In genomic region chr15:51132384-51133139, GRCh38 we compare ENCODE assay signal across 8 cellular contexts.
A peak's percentile ranks its signal among the peaks of the same experiment; 100 is the strongest.
DNase-seq lines count a peak whose midpoint lies in the region; ATAC-seq, FAIRE-seq and TF ChIP-seq lines count a peak whose summit lies in the region.

No MANE protein-coding gene starts in this region.

- no peaks in the 10 kb centered on the region for H3K9me3 Mint-ChIP-seq in stimulated activated effector memory CD8-positive, alpha-beta T cell treated with anti-CD3 and anti-CD28 coated beads, Interleukin-12 subunit alpha, Interleukin-12 subunit beta, amount 100 ng/mL, for 72 hours

- FAIRE-seq in H54 (lab: Jason Lieb, UNC) = no peak

- no peak overlapping the region for H3K4me3 Mint-ChIP-seq in stimulated activated effector memory CD8-positive, alpha-beta T cell treated with anti-CD3 and anti-CD28 coated beads, Interleukin-12 subunit alpha, Interleukin-12 subunit beta, amount 100 ng/mL, for 72 hours

- no peak for ATAC-seq in stimulated activated effector memory CD8-positive, alpha-beta T cell treated with anti-CD3 and anti-CD28 coated beads, Interleukin-12 subunit alpha, Interleukin-12 subunit beta, amount 100 ng/mL, for 72 hours

- H3K4me1 Mint-ChIP-seq in stimulated activated effector memory CD8-positive, alpha-beta T cell treated with anti-CD3 and anti-CD28 coated beads, Interleukin-12 subunit alpha, Interleukin-12 subunit beta, amount 100 ng/mL, for 72 hours = peaks cover 6% of the 10 kb centered on the region

- intact Hi-C loops in posterior cingulate gyrus (cut with DNase I) = loop anchor here (5.0 kb wide), 1 partner anchor 60 kb away; no protein-coding TSS in a partner anchor

- H3K36me3 Mint-ChIP-seq in stimulated activated effector memory CD8-positive, alpha-beta T cell treated with anti-CD3 and anti-CD28 coated beads, Interleukin-12 subunit alpha, Interleukin-12 subunit beta, amount 100 ng/mL, for 72 hours = no peaks in the 10 kb centered on the region

- no peak overlapping the region for H3K27ac Mint-ChIP-seq in stimulated activated effector memory CD8-positive, alpha-beta T cell treated with anti-CD3 and anti-CD28 coated beads, Interleukin-12 subunit alpha, Interleukin-12 subunit beta, amount 100 ng/mL, for 72 hours

- TF ChIP-seq POLR2A in H54 (IDR thresholded peaks at IDR 0.05; ENCODE audit: low read depth, low read length) = no peak

- peak; percentile 85 for DNase-seq in AG20443 (ENCODE audit: low spot score)
- peak; percentile 32 for DNase-seq in H54 (ENCODE audit: insufficient read length, low spot score)
- peak; percentile 37 for DNase-seq in SKM-1 treated with dmso at 0.1 percent for 144 hours (lab: John Stamatoyannopoulos, UW; ENCODE audit: unreplicated experiment)
- DNase-seq in germinal center (ENCODE audit: low spot score) = peak; percentile 33
- DNase-seq in posterior cingulate gyrus = peak in 7 of 10 donors; percentile 40 to 94 (median 54)
- DNase-seq in middle frontal gyrus (ENCODE audit: extremely low spot score, low spot score) = no peak
- no peak for DNase-seq in stimulated activated effector memory CD8-positive, alpha-beta T cell treated with anti-CD3 and anti-CD28 coated beads, Interleukin-12 subunit alpha, Interleukin-12 subunit beta, amount 100 ng/mL, for 72 hours (ENCODE audit: low spot score in 2 of 2)
- DNase-seq in NCI-H510A (lab: John Stamatoyannopoulos, UW) = no peak

Comparison
In these comparisons a context has a peak if more than half of its experiments do, and no peak if none do; other contexts are left out.
1. DNase-seq: peak in AG20443 (single experiment), H54 (single experiment), SKM-1 treated with dmso at 0.1 percent for 144 hours (single experiment), germinal center (single experiment) and posterior cingulate gyrus (7 of 10); none in middle frontal gyrus (single experiment), stimulated activated effector memory CD8-positive, alpha-beta T cell treated with anti-CD3 and anti-CD28 coated beads, Interleukin-12 subunit alpha, Interleukin-12 subunit beta, amount 100 ng/mL, for 72 hours (0 of 2) and NCI-H510A (single experiment).